1 cellular context compared by ENCODE assay signal in the genomic region with DNA sequence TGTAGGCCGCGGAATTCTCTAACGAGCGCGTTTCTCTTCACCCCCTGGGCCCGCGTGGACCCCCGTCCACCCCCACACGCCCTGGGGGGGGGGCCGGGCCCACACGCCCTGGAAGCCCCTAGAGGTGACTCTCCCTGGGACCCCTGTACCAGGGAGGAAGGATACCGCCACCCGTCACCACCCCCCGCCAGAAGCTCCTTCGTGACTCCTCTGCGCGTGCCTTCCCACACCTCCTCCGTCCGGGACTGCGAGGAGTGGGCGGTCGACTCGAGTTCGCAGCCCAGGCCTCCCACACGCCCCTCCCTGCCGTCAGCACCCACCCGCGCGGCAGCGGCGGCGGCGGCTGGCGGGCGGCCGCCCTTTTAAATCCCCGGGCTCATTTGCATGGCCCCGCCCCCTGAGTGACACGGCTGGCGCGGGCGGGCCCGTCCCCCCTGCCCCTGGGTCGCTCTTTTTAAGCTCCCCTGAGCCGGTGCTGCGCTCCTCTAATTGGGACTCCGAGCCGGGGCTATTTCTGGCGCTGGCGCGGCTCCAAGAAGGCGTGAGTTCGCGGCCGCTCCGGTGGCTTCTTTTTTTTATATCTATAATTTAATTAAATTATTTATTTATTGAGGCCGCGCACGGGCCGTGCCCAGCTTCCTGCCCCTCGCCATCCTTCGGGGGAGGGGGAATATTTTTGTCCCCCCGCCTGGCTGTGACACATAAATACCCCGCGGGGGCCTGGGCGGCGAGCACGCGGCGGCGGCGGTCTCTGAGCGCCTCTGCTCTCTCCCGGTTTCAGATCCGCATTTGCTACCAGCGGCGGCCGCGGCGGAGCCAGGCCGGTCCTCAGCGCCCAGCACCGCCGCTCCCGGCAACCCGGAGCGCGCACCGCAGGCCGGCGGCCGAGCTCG.
TF ChIP-seq lines count a peak whose summit lies in the region.

A gene with protein sequence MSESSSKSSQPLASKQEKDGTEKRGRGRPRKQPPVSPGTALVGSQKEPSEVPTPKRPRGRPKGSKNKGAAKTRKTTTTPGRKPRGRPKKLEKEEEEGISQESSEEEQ (plus strand): TSS at position 451 of the 893 bp plus-strand sequence. CDS start 3,908 bp downstream, outside the sequence.

TF ChIP-seq in WTC11, 78 proteins besides CTCF, POLR2A, EP300 and RAD21 (continued from another document):
- TF ChIP-seq RORB (CRISPR knock-in tag; IDR thresholded peaks at IDR 0.05) (peak; percentile 74; the same call in 1 of the 2 replicates), GTF2I (CRISPR knock-in tag; conservative IDR thresholded peaks at IDR 0.05) (no peak), ZNF138 (CRISPR knock-in tag; conservative IDR thresholded peaks at IDR 0.05) (no peak), SP1 (CRISPR knock-in tag; conservative IDR thresholded peaks at IDR 0.05) (peak; percentile 87), MYBL2 (CRISPR knock-in tag; IDR thresholded peaks at IDR 0.05) (peak; percentile 89), ESRRA (CRISPR knock-in tag; IDR thresholded peaks at IDR 0.05; ENCODE audit: borderline replicate concordance) (peak; percentile 84; the same call in 1 of the 2 replicates), ATF3 (CRISPR knock-in tag; conservative IDR thresholded peaks at IDR 0.05) (no peak), IRF2 (CRISPR knock-in tag; IDR thresholded peaks at IDR 0.05; ENCODE audit: borderline replicate concordance, low read depth) (no peak), ZNF512 (CRISPR knock-in tag; IDR thresholded peaks at IDR 0.05; ENCODE audit: borderline replicate concordance) (no peak), ZNF232 (CRISPR knock-in tag; IDR thresholded peaks at IDR 0.05) (peak; percentile 64; the same call in 1 of the 2 replicates), SOX15 (CRISPR knock-in tag; IDR thresholded peaks at IDR 0.05) (no peak), ZNF423 (CRISPR knock-in tag; IDR thresholded peaks at IDR 0.05) (no peak), KAT7 (CRISPR knock-in tag; IDR thresholded peaks at IDR 0.05; ENCODE audit: borderline replicate concordance) (no peak), HMGA2 (CRISPR knock-in tag; IDR thresholded peaks at IDR 0.05) (no peak), TEAD1 (CRISPR knock-in tag; IDR thresholded peaks at IDR 0.05) (0 out of 2 replicates have a peak, but pooled peaks have one; percentile 45), CREM (CRISPR knock-in tag; IDR thresholded peaks at IDR 0.05) (peak; percentile 60; the same call in 1 of the 2 replicates)
- TF ChIP-seq, protein P1, sequence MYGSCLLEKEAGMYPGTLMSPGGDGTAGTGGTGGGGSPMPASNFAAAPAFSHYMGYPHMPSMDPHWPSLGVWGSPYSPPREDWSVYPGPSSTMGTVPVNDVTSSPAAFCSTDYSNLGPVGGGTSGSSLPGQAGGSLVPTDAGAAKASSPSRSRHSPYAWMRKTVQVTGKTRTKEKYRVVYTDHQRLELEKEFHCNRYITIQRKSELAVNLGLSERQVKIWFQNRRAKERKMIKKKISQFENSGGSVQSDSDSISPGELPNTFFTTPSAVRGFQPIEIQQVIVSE (CRISPR knock-in tag; IDR thresholded peaks at IDR 0.05; ENCODE audit: borderline replicate concordance), result no peak
- TF ChIP-seq, protein P2, sequence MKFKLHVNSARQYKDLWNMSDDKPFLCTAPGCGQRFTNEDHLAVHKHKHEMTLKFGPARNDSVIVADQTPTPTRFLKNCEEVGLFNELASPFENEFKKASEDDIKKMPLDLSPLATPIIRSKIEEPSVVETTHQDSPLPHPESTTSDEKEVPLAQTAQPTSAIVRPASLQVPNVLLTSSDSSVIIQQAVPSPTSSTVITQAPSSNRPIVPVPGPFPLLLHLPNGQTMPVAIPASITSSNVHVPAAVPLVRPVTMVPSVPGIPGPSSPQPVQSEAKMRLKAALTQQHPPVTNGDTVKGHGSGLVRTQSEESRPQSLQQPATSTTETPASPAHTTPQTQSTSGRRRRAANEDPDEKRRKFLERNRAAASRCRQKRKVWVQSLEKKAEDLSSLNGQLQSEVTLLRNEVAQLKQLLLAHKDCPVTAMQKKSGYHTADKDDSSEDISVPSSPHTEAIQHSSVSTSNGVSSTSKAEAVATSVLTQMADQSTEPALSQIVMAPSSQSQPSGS (CRISPR knock-in tag; IDR thresholded peaks at IDR 0.05; ENCODE audit: borderline replicate concordance, low read depth), result 0 out of 2 replicates have a peak, but pooled peaks have one; percentile 49
- TF ChIP-seq, protein P3, sequence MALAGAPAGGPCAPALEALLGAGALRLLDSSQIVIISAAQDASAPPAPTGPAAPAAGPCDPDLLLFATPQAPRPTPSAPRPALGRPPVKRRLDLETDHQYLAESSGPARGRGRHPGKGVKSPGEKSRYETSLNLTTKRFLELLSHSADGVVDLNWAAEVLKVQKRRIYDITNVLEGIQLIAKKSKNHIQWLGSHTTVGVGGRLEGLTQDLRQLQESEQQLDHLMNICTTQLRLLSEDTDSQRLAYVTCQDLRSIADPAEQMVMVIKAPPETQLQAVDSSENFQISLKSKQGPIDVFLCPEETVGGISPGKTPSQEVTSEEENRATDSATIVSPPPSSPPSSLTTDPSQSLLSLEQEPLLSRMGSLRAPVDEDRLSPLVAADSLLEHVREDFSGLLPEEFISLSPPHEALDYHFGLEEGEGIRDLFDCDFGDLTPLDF (CRISPR knock-in tag; IDR thresholded peaks at IDR 0.05), result peak; percentile 68; the same call in 1 of the 2 replicates
- TF ChIP-seq, protein P4, sequence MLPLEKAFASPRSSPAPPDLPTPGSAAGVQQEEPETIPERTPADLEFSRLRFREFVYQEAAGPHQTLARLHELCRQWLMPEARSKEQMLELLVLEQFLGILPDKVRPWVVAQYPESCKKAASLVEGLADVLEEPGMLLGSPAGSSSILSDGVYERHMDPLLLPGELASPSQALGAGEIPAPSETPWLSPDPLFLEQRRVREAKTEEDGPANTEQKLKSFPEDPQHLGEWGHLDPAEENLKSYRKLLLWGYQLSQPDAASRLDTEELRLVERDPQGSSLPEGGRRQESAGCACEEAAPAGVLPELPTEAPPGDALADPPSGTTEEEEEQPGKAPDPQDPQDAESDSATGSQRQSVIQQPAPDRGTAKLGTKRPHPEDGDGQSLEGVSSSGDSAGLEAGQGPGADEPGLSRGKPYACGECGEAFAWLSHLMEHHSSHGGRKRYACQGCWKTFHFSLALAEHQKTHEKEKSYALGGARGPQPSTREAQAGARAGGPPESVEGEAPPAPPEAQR (CRISPR knock-in tag; IDR thresholded peaks at IDR 0.05), result no peak
- TF ChIP-seq, protein P5, sequence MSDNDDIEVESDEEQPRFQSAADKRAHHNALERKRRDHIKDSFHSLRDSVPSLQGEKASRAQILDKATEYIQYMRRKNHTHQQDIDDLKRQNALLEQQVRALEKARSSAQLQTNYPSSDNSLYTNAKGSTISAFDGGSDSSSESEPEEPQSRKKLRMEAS (CRISPR knock-in tag; IDR thresholded peaks at IDR 0.05), result peak; percentile 43; the same call in 1 of the 2 replicates
- TF ChIP-seq, protein P6, sequence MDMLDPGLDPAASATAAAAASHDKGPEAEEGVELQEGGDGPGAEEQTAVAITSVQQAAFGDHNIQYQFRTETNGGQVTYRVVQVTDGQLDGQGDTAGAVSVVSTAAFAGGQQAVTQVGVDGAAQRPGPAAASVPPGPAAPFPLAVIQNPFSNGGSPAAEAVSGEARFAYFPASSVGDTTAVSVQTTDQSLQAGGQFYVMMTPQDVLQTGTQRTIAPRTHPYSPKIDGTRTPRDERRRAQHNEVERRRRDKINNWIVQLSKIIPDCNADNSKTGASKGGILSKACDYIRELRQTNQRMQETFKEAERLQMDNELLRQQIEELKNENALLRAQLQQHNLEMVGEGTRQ (CRISPR knock-in tag; IDR thresholded peaks at IDR 0.05), result 0 out of 2 replicates have a peak, but pooled peaks have one; percentile 41
